In genomic region chr7:121331048-121331447, GRCh38 we compare ENCODE assay signal across 17 cellular contexts. TPM values are rescaled to one million over a fixed set of nuclear protein-coding genes. Genes with fewer than 3 reads are reported as not detected.
DNase-seq lines count a peak whose midpoint lies in the region; ATAC-seq and TF ChIP-seq lines count a peak whose summit lies in the region.
"Had no signal": no experiment of that assay in that cellular context is flagged by ENCODE, and none has a peak within 500 bp of the region (broad histone marks: within the 10 kb centered on the region; RNA-seq: fewer than 3 reads in every experiment).

No MANE protein-coding gene starts in this region.

- peak overlapping the region; percentile 88 for H3K4me2 ChIP-seq in HCT116 (ENCODE audit: low read length)
- H3K4me2 ChIP-seq: KMS-11 had no signal

- POLR2A ChIA-PET in HCT116 (lab: Charles Lee) (interaction anchor here (1.8 kb wide), 1 partner anchor 36 kb away, joined by 4 read pairs; no protein-coding TSS in a partner anchor), WTC11 (lab: Charles Lee) (interaction anchor here (0.7 to 1.4 kb wide), 2 partner anchors 22 to 31 kb away, joined by 3 to 4 read pairs; no protein-coding TSS in a partner anchor)

- H3K27ac ChIP-seq in HCT116 (ENCODE audit: low read depth, low read length) (peak overlapping the region; percentile 92; the same call in 1 of the 2 replicates), suprapubic skin (no peak overlapping the region)
- H3K27ac ChIP-seq: GM23248, KMS-11 had no signal

- TF ChIP-seq RAD21 in HCT116 (IDR thresholded peaks at IDR 0.05; ENCODE audit: low read depth), result no peak

- H3K9ac ChIP-seq in HCT116 (ENCODE audit: low read length), result peak overlapping the region; percentile 79
- H3K9ac ChIP-seq: GM23248, KMS-11 had no signal

- H3K9me3 Mint-ChIP-seq in WTC11 (no peaks in the 10 kb centered on the region), memory B cell (no peaks in the 10 kb centered on the region)
- H3K9me3 Mint-ChIP-seq in activated CD8-positive, alpha-beta memory T cell treated with anti-CD3 and anti-CD28 coated beads, Interleukin-2, amount 10 ng/mL, durations not matched to agents 7 days and 5 days (ENCODE audit: low read depth), result no peaks in the 10 kb centered on the region

- DNase-seq in HCT116 (ENCODE audit: low read depth, low spot score) (no peak), WTC11 (ENCODE audit: low spot score) (no peak), memory B cell (ENCODE audit: low spot score in 2 of 2) (no peak), suprapubic skin (ENCODE audit: low spot score in 2 of 2) (no peak), foreskin fibroblast (no peak), ureter (ENCODE audit: low spot score) (no peak)
- no peak for DNase-seq in activated CD8-positive, alpha-beta memory T cell treated with anti-CD3 and anti-CD28 coated beads, Interleukin-2, amount 10 ng/mL, durations not matched to agents 7 days and 5 days
- DNase-seq: ACHN, GDM1, GM23248, MV-4-11, NCI-H2107, NCI-H510A, PC-3, RPMI8226, SIG-M5 had no signal

- H3K27me3 Mint-ChIP-seq in WTC11 (ENCODE audit: low read depth), result peaks cover 51% of the 10 kb centered on the region
- peaks cover 2% of the 10 kb centered on the region for H3K27me3 Mint-ChIP-seq in memory B cell
- peaks cover 71% of the 10 kb centered on the region for H3K27me3 Mint-ChIP-seq in activated CD8-positive, alpha-beta memory T cell treated with anti-CD3 and anti-CD28 coated beads, Interleukin-2, amount 10 ng/mL, durations not matched to agents 7 days and 5 days

- H3K4me3 ChIP-seq in HCT116 (replicated peaks in 1 of 2; ENCODE audit: low read depth in 1 of 2, low read length in 2 of 2) (peak overlapping the region; percentile 55 to 88), suprapubic skin (peak overlapping the region; percentile 56), foreskin fibroblast (ENCODE audit: low read depth in 1 of 2, low read length in 2 of 2) (no peak overlapping the region)

- H3K9me2 ChIP-seq in HCT116 (ENCODE audit: insufficient read depth), result no peaks in the 10 kb centered on the region

- peaks cover 26 to 38% of the 10 kb centered on the region in 2 experiments for H3K36me3 ChIP-seq in HCT116 (ENCODE audit: control insufficient read depth in 1 of 2, insufficient read depth in 2 of 2, low read length in 2 of 2)
- no peaks in the 10 kb centered on the region for H3K36me3 ChIP-seq in suprapubic skin

- H3K36me3 Mint-ChIP-seq in WTC11 (no peaks in the 10 kb centered on the region), memory B cell (peaks cover 18% of the 10 kb centered on the region)
- no peaks in the 10 kb centered on the region for H3K36me3 Mint-ChIP-seq in activated CD8-positive, alpha-beta memory T cell treated with anti-CD3 and anti-CD28 coated beads, Interleukin-2, amount 10 ng/mL, durations not matched to agents 7 days and 5 days

- TF ChIP-seq POLR2A in HCT116 (IDR thresholded peaks at IDR 0.05; ENCODE audit: borderline replicate concordance, extremely low read depth, insufficient read depth, insufficient read length) (no peak), suprapubic skin (IDR thresholded peaks at IDR 0.05) (no peak)

- H4K20me1 ChIP-seq in HCT116 (ENCODE audit: insufficient read depth), result no peaks in the 10 kb centered on the region

- peak overlapping the region; percentile 33; the same call in 1 of the 2 replicates for H3K4me3 Mint-ChIP-seq in WTC11
- peak overlapping the region; percentile 17 for H3K4me3 Mint-ChIP-seq in memory B cell
- H3K4me3 Mint-ChIP-seq in activated CD8-positive, alpha-beta memory T cell treated with anti-CD3 and anti-CD28 coated beads, Interleukin-2, amount 10 ng/mL, durations not matched to agents 7 days and 5 days, result no peak overlapping the region

- ATAC-seq in HCT116 (no peak), WTC11 (no peak), memory B cell (ENCODE audit: low read depth) (no peak)
- ATAC-seq in activated CD8-positive, alpha-beta memory T cell treated with anti-CD3 and anti-CD28 coated beads, Interleukin-2, amount 10 ng/mL, durations not matched to agents 7 days and 5 days, result no peak
- ATAC-seq: PC-3 had no signal

- BruUV-seq in HCT116 (replicated peaks; lab: Mats Ljungman, UMichigan), result no TSS peak

- RAD21 ChIA-PET in HCT116 (lab: Charles Lee; ENCODE audit: low non-redundant PET in 1 of 2, low total read pairs in 2 of 2, uncharacterized antibody in 2 of 2, unreplicated experiment in 2 of 2), result no interaction called here

- CTCF ChIA-PET in HCT116 (lab: Charles Lee), result interaction anchor here (0.8 to 1.2 kb wide), 2 partner anchors 66 to 663 kb away, joined by 3 to 4 read pairs; no protein-coding TSS in a partner anchor
- CTCF ChIA-PET in WTC11 (lab: Charles Lee), result interaction anchor here (0.7 to 2.5 kb wide), 2 partner anchors 65 to 243 kb away, joined by 3 to 11 read pairs; partner anchors contain the start of gene FAM3C
- CTCF ChIA-PET in activated CD8-positive, alpha-beta memory T cell treated with anti-CD3 and anti-CD28 coated beads, Interleukin-2, amount 10 ng/mL, durations not matched to agents 7 days and 5 days (lab: Charles Lee), result interaction anchor here (0.6 to 2.8 kb wide), 5 partner anchors 30 to 662 kb away, joined by 3 to 18 read pairs (median 3); no protein-coding TSS in a partner anchor

- no peak overlapping the region for H2AFZ ChIP-seq in HCT116 (ENCODE audit: low read depth, low read length, poor library complexity, severe bottlenecking)

- intact Hi-C loops in HCT116 (cut with micrococcal nuclease), result loop anchor here (5.0 to 10.0 kb wide), 2 partner anchors 204 to 346 kb away; partner anchors contain the start of gene CPED1

- H3K4me1 Mint-ChIP-seq in WTC11 (peaks cover 13% of the 10 kb centered on the region), memory B cell (peaks cover 33% of the 10 kb centered on the region)
- H3K4me1 Mint-ChIP-seq in activated CD8-positive, alpha-beta memory T cell treated with anti-CD3 and anti-CD28 coated beads, Interleukin-2, amount 10 ng/mL, durations not matched to agents 7 days and 5 days, result peaks cover 23% of the 10 kb centered on the region

- TF ChIP-seq EP300 in suprapubic skin (IDR thresholded peaks at IDR 0.05), result no peak

- 53% methylated on average over 4 of the region's 4 CpGs for WGBS in suprapubic skin

- no peak for TF ChIP-seq CTCF in HCT116 (IDR thresholded peaks at IDR 0.05 in 2 of 3, conservative IDR thresholded peaks at IDR 0.05 in 1 of 3; ENCODE audit: borderline replicate concordance in 1 of 3, insufficient read depth in 1 of 3, low read depth in 2 of 3, low read length in 2 of 3)
- no peak for TF ChIP-seq CTCF in WTC11 (IDR thresholded peaks at IDR 0.05)
- TF ChIP-seq CTCF in suprapubic skin (IDR thresholded peaks at IDR 0.05), result no peak
- no peak for TF ChIP-seq CTCF in foreskin fibroblast (IDR thresholded peaks at IDR 0.05; ENCODE audit: low read depth, low read length)

- H3K27ac Mint-ChIP-seq in WTC11 (no peak overlapping the region), memory B cell (no peak overlapping the region)
- H3K27ac Mint-ChIP-seq in activated CD8-positive, alpha-beta memory T cell treated with anti-CD3 and anti-CD28 coated beads, Interleukin-2, amount 10 ng/mL, durations not matched to agents 7 days and 5 days, result no peak overlapping the region

- H3K4me1 ChIP-seq in HCT116 (ENCODE audit: control insufficient read depth in 1 of 2, insufficient read depth in 2 of 2, low read length in 2 of 2), result peaks cover 32 to 69% of the 10 kb centered on the region in 2 experiments; a peak in 3 of 4 replicates
- peaks cover 19% of the 10 kb centered on the region for H3K4me1 ChIP-seq in suprapubic skin

- H3K9me3 ChIP-seq in HCT116 (ENCODE audit: control insufficient read depth in 1 of 2, insufficient read depth in 1 of 2, low read depth in 1 of 2, low read length in 2 of 2) (no peaks in the 10 kb centered on the region), suprapubic skin (no peaks in the 10 kb centered on the region)

- peaks cover 73% of the 10 kb centered on the region for H3K79me2 ChIP-seq in HCT116 (ENCODE audit: insufficient read depth, low read length)

- H3K27me3 ChIP-seq in HCT116 (ENCODE audit: insufficient read depth, low read length) (no peaks in the 10 kb centered on the region), suprapubic skin (peaks cover 82% of the 10 kb centered on the region)

TF ChIP-seq in HCT116, 20 proteins besides CTCF, POLR2A, EP300 and RAD21 (continues in another document):
- TF ChIP-seq MAX (IDR thresholded peaks at IDR 0.05), result no peak
- peak; percentile 4; the same call in 1 of the 2 replicates for TF ChIP-seq JUND (IDR thresholded peaks at IDR 0.05)

TF ChIP-seq in WTC11, 78 proteins besides CTCF, POLR2A, EP300 and RAD21 (continues in another document):
- TF ChIP-seq, protein P1, sequence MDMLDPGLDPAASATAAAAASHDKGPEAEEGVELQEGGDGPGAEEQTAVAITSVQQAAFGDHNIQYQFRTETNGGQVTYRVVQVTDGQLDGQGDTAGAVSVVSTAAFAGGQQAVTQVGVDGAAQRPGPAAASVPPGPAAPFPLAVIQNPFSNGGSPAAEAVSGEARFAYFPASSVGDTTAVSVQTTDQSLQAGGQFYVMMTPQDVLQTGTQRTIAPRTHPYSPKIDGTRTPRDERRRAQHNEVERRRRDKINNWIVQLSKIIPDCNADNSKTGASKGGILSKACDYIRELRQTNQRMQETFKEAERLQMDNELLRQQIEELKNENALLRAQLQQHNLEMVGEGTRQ (CRISPR knock-in tag; IDR thresholded peaks at IDR 0.05), result no peak
- TF ChIP-seq, protein P2, sequence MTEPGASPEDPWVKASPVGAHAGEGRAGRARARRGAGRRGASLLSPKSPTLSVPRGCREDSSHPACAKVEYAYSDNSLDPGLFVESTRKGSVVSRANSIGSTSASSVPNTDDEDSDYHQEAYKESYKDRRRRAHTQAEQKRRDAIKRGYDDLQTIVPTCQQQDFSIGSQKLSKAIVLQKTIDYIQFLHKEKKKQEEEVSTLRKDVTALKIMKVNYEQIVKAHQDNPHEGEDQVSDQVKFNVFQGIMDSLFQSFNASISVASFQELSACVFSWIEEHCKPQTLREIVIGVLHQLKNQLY (CRISPR knock-in tag; IDR thresholded peaks at IDR 0.05), result no peak
- no peak for TF ChIP-seq IRF1 (CRISPR knock-in tag; IDR thresholded peaks at IDR 0.05)
- no peak for TF ChIP-seq NFATC4 (CRISPR knock-in tag; IDR thresholded peaks at IDR 0.05)
- TF ChIP-seq ZNF138 (CRISPR knock-in tag; conservative IDR thresholded peaks at IDR 0.05), result no peak
- no peak for TF ChIP-seq ZNF671 (CRISPR knock-in tag; IDR thresholded peaks at IDR 0.05)

RNA-seq across cellular contexts. Expression of gene WNT16, which starts 2.2 kb away (rescaled TPM):
- total RNA-seq in HCT116 (2021; ENCODE audit: unreplicated experiment) (152 TPM), WTC11 (2021) (0.21 to 0.53 TPM (median 0.33 TPM) in 3 replicates), suprapubic skin (10 to 100 TPM; 11.6 to 28.8 (median 18.3) TPM), ureter (0.10 TPM)
- 89.8 and 100 TPM in 2 replicates for polyA plus RNA-seq in HCT116 (2012)
- not detected for total RNA-seq in activated CD8-positive, alpha-beta memory T cell treated with anti-CD3 and anti-CD28 coated beads, Interleukin-2, amount 10 ng/mL, durations not matched to agents 7 days and 5 days
- total RNA-seq: PC-3 had no signal

Comparison
In these comparisons a context has a peak if more than half of its experiments do, and no peak if none do; other contexts are left out.
1. H3K4me3 ChIP-seq: peak in HCT116 (2 of 2) and suprapubic skin (single experiment); none in foreskin fibroblast (0 of 2).